In genomic region chr9:96449844-96450612, GRCh38 we compare ENCODE assay signal across 1 cellular context.
TF ChIP-seq lines count a peak whose summit lies in the region.

Gene HABP4 (plus strand): TSS chr9:96450169. CDS start chr9:96450280, 111 bp downstream.

TF ChIP-seq in K562, 482 proteins besides CTCF, POLR2A, EP300 and RAD21 (continued from another document):
- TF ChIP-seq NKRF (IDR thresholded peaks at IDR 0.05; ENCODE audit: borderline replicate concordance) (no peak), SOX6 (IDR thresholded peaks at IDR 0.05) (0 out of 2 replicates have a peak, but pooled peaks have one; percentile 9), GATAD2A (IDR thresholded peaks at IDR 0.05) (no peak), SP2 (IDR thresholded peaks at IDR 0.05; ENCODE audit: extremely low read depth, low read depth, low read length, poor library complexity, severe bottlenecking) (peak; percentile 62)
